ENCODE assay signal across 12 cellular contexts in the genomic region with DNA sequence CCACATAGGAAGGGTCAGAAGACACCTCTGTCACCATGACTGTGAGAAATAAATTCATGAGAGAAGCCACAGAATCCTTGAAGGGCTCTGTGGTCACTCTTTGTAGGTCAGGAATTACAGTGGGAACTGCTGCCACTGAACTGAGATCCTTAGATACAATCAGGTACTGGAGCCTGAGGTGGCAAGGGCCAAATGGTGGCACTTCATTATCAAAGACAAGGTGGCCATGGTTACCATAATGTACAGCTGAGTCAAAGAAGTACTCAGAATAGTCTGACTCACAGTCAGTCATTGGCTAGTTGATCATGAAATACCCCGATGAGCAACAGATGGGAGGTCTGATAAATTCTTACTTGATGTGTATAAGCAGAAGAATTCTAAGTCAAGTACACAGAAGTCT.
DNase-seq lines count a peak whose midpoint lies in the region; ATAC-seq lines count a peak whose summit lies in the region.
"Had no signal": no experiment of that assay in that cellular context is flagged by ENCODE, and none has a peak within 500 bp of the region (broad histone marks: within the 10 kb centered on the region; RNA-seq: fewer than 3 reads in every experiment).

No MANE protein-coding gene starts in this region.

- peaks cover 3% of the 10 kb centered on the region for H3K4me1 Mint-ChIP-seq in T-helper 17 cell

- H3K36me3 Mint-ChIP-seq in T-helper 17 cell (ENCODE audit: low read depth), result no peaks in the 10 kb centered on the region

- H3K27ac Mint-ChIP-seq in T-helper 17 cell, result peak overlapping the region; percentile 24
- H3K27ac Mint-ChIP-seq: effector memory CD8-positive, alpha-beta T cell had no signal

- no peaks in the 10 kb centered on the region for H3K27me3 Mint-ChIP-seq in T-helper 17 cell
- H3K27me3 Mint-ChIP-seq: effector memory CD8-positive, alpha-beta T cell had no signal

- H3K9me3 ChIP-seq in T-helper 17 cell (ENCODE audit: control insufficient read depth, low read length, poor library complexity, severe bottlenecking), result no peaks in the 10 kb centered on the region

- peak; percentile 19 for DNase-seq in stimulated activated naive CD4-positive, alpha-beta T cell treated with Interleukin-2 at 50 U/mL for 16 hours (lab: John Stamatoyannopoulos, UW)
- DNase-seq in stimulated activated naive CD4-positive, alpha-beta T cell (lab: John Stamatoyannopoulos, UW), result no peak
- DNase-seq in T-helper 17 cell (no peak), fibroblast of gingiva (ENCODE audit: low read depth) (peak; percentile 35), stromal cell of bone marrow (ENCODE audit: low read depth) (peak; percentile 44), left cardiac atrium (no peak), HK-2 (ENCODE audit: unreplicated experiment) (no peak), NCI-H2171 treated with DMSO at 0.1 percent for 48 hours (lab: John Stamatoyannopoulos, UW) (no peak)
- DNase-seq: aorta; effector memory CD8-positive, alpha-beta T cell; NCI-H1694 treated with DMSO at 0.1 percent for 48 hours had no signal

- ATAC-seq in T-helper 17 cell, result no peak
- no peak for ATAC-seq in left cardiac atrium
- ATAC-seq: effector memory CD8-positive, alpha-beta T cell; SK-N-SH treated with all-trans-retinoic acid at 6 μM for 48 hours had no signal

- no peak overlapping the region for H3K4me3 Mint-ChIP-seq in T-helper 17 cell
- H3K4me3 Mint-ChIP-seq: effector memory CD8-positive, alpha-beta T cell had no signal

- intact Hi-C loops in left cardiac atrium (cut with DNase I), result no loop called here

Comparison
In these comparisons a context has a peak if more than half of its experiments do, and no peak if none do; other contexts are left out.
1. DNase-seq: peak in stimulated activated naive CD4-positive, alpha-beta T cell treated with Interleukin-2 at 50 U/mL for 16 hours (single experiment), fibroblast of gingiva (single experiment) and stromal cell of bone marrow (single experiment); none in stimulated activated naive CD4-positive, alpha-beta T cell (0 of 6), T-helper 17 cell (0 of 3), left cardiac atrium (single experiment), HK-2 (single experiment) and NCI-H2171 treated with DMSO at 0.1 percent for 48 hours (single experiment).